In the genomic region with DNA sequence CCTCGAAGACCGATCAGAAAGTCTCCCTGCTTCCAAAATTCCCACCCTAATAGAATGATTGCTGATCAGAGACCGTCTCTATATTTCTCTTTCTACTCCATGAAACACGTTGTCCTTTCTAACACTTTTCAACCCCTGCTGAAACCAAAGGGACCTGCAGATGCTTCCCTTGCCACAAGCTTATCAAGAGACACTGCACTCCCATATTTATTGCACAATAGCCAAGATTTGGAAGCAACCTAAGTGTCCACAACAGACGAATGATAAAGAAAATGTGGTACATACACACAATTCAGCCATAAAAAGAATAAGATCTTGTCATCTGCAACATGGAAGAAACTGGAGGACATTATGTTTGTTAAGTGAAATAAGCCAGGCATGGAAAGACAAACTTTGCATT, we compare ENCODE assay signal across 15 cellular contexts.
DNase-seq lines count a peak whose midpoint lies in the region; ATAC-seq and TF ChIP-seq lines count a peak whose summit lies in the region.
"Had no signal": no experiment of that assay in that cellular context is flagged by ENCODE, and none has a peak within 500 bp of the region (broad histone marks: within the 10 kb centered on the region; RNA-seq: fewer than 3 reads in every experiment).

No MANE protein-coding gene starts in this region.

- WGBS in GM23248 (ENCODE audit: low coverage in 1 of 2, low lambda C conversion rate in 2 of 2, missing lambda C conversion rate in 2 of 2), 2 experiments = 80 to 88% methylated on average over 5 of the region's 5 CpGs
- WGBS in IMR-90 (ENCODE audit: extremely low coverage in 2 of 2, insufficient read length in 1 of 2), 2 experiments = 90% methylated on average over 4 of the region's 5 CpGs; no CpG with 5 or more reads in 1 of the 2 experiments

- H2AK5ac ChIP-seq in IMR-90 (ENCODE audit: low read depth, low read length) = peak overlapping the region; percentile 27; the same call in 1 of the 2 replicates

- no peak overlapping the region for H4K5ac ChIP-seq in IMR-90 (ENCODE audit: low read depth, low read length)

- no peak overlapping the region for H3K18ac ChIP-seq in IMR-90 (ENCODE audit: low read depth, low read length)

- no TSS peak for BruUV-seq in IMR-90 (replicated peaks; lab: Mats Ljungman, UMichigan)

- in situ Hi-C loops in GM23248 (cut with MboI) = loop anchor here (25.0 kb wide), 1 partner anchor 114 kb away; the partner anchor contains the start of gene FOXD1
- in situ Hi-C loops in IMR-90 (cut with MboI; ENCODE audit: low sequenced_read_pairs) = no loop called here

- TF ChIP-seq POLR2A in IMR-90 (IDR thresholded peaks at IDR 0.05; ENCODE audit: low read depth, low read length) = no peak

- no peak overlapping the region for H2AK9ac ChIP-seq in IMR-90 (replicated peaks; ENCODE audit: low read depth, low read length, poor library complexity)

- no peak overlapping the region; a peak in 1 of 4 replicates for H4K8ac ChIP-seq in IMR-90 (ENCODE audit: low read depth in 2 of 2, low read length in 2 of 2)

- CTCF ChIA-PET in IMR-90 (lab: Yijun Ruan, JAX) = no interaction called here

- H3F3A ChIP-seq in GM23248 (ENCODE audit: insufficient read depth) = peaks cover 27% of the 10 kb centered on the region

- intact Hi-C loops in IMR-90 (cut with micrococcal nuclease) (no loop called here), sciatic nerve (cut with DNase I) (no loop called here)

- H2BK5ac ChIP-seq in IMR-90 (ENCODE audit: low read depth, low read length, poor library complexity, severe bottlenecking) = no peak overlapping the region

- H3K4ac ChIP-seq in IMR-90 (ENCODE audit: low read depth, low read length) = peak overlapping the region; percentile 19; the same call in 1 of the 2 replicates

- H4K20me1 ChIP-seq in GM23248 (ENCODE audit: insufficient read depth) (no peaks in the 10 kb centered on the region), IMR-90 (ENCODE audit: insufficient read depth, low read length) (no peaks in the 10 kb centered on the region), osteoblast (ENCODE audit: insufficient read depth, low read length) (no peaks in the 10 kb centered on the region)

- DNase-seq in GM23248 = no peak
- no peak for DNase-seq in IMR-90
- peak; percentile 42 for DNase-seq in amniotic epithelial cell (ENCODE audit: low read depth)
- no peak for DNase-seq in sciatic nerve (ENCODE audit: low spot score)
- no peak for DNase-seq in HT-29 (ENCODE audit: low spot score)
- DNase-seq in NCI-H1436 (lab: John Stamatoyannopoulos, UW) = no peak
- no peak for DNase-seq in osteoblast (ENCODE audit: insufficient read length, low spot score, missing footprints)
- DNase-seq: BE2C; CD4-positive, alpha-beta memory T cell; DMS79 treated with DMSO at 0.1 percent for 48 hours; EL; GOT3 had no signal

- no peak overlapping the region for H3K4me2 ChIP-seq in GM23248 (ENCODE audit: unreplicated experiment)
- no peak overlapping the region for H3K4me2 ChIP-seq in IMR-90 (ENCODE audit: low read depth, low read length)
- H3K4me2 ChIP-seq in osteoblast (ENCODE audit: insufficient read depth, low read length) = no peak overlapping the region

- H3K79me2 ChIP-seq in GM23248 (ENCODE audit: insufficient read depth) = no peaks in the 10 kb centered on the region
- H3K79me2 ChIP-seq in osteoblast (ENCODE audit: insufficient read depth, low read length) = no peaks in the 10 kb centered on the region

- 0 out of 3 replicates have a peak overlapping the region, but pooled peaks have one; percentile 77 for H2BK15ac ChIP-seq in IMR-90 (ENCODE audit: low read depth, low read length)

- H3K56ac ChIP-seq in IMR-90 (ENCODE audit: extremely low read depth, insufficient read depth, low read length) = no peak overlapping the region

- H3K4me1 ChIP-seq in GM23248 (ENCODE audit: insufficient read depth) (peaks cover 41% of the 10 kb centered on the region), IMR-90 (ENCODE audit: control insufficient read depth, insufficient read depth, low read length) (peaks cover 6% of the 10 kb centered on the region), osteoblast (ENCODE audit: insufficient read depth, low read length) (peaks cover 27% of the 10 kb centered on the region)
- H3K4me1 ChIP-seq: BE2C, HAP-1 had no signal

- H3K9me1 ChIP-seq in IMR-90 (ENCODE audit: insufficient read depth, low read length) = peaks cover 4% of the 10 kb centered on the region

- H3K27me3 ChIP-seq in GM23248 (replicated peaks; ENCODE audit: insufficient read depth) = no peaks in the 10 kb centered on the region
- no peaks in the 10 kb centered on the region for H3K27me3 ChIP-seq in IMR-90 (ENCODE audit: control insufficient read depth, insufficient read depth, low read length)
- no peaks in the 10 kb centered on the region for H3K27me3 ChIP-seq in osteoblast (ENCODE audit: insufficient read depth, low read length)

- no peak overlapping the region for H4K91ac ChIP-seq in IMR-90 (ENCODE audit: insufficient read depth, low read depth, low read length)

- no peak for TF ChIP-seq RAD21 in IMR-90 (IDR thresholded peaks at IDR 0.05; ENCODE audit: low read length)

- H3K9ac ChIP-seq in GM23248 = no peak overlapping the region
- H3K9ac ChIP-seq in IMR-90 (ENCODE audit: low read depth, low read length) = no peak overlapping the region

- H3K79me1 ChIP-seq in IMR-90 (ENCODE audit: low read depth in 1 of 2, low read length in 2 of 2) = no peaks in the 10 kb centered on the region

- dilution Hi-C loops in IMR-90 (cut with HindIII; ENCODE audit: low sequenced_read_pairs, unreplicated experiment) = no loop called here

- no peaks in the 10 kb centered on the region for H3K9me2 ChIP-seq in GM23248 (ENCODE audit: insufficient read depth)

- ATAC-seq in IMR-90 (ENCODE audit: low read depth) (no peak), sciatic nerve (peak; percentile 45)

- H2BK20ac ChIP-seq in IMR-90 (ENCODE audit: low read depth, low read length) = peak overlapping the region; percentile 10; the same call in 1 of the 2 replicates

- POLR2A ChIA-PET in IMR-90 (lab: Charles Lee; ENCODE audit: unreplicated experiment) = no interaction called here

- H2BK120ac ChIP-seq in IMR-90 (ENCODE audit: low read depth, low read length) = peak overlapping the region; percentile 30; the same call in 1 of the 2 replicates

- H2AFZ ChIP-seq in GM23248 (0 out of 2 replicates have a peak overlapping the region, but pooled peaks have one; percentile 1), IMR-90 (replicated peaks; ENCODE audit: low read length, poor library complexity) (no peak overlapping the region), osteoblast (ENCODE audit: low read length) (no peak overlapping the region)

- H3K14ac ChIP-seq in IMR-90 (replicated peaks; ENCODE audit: low read depth, low read length) = no peak overlapping the region

- H3K27ac ChIP-seq in GM23248 (no peak overlapping the region), IMR-90 (ENCODE audit: insufficient read depth, low read length) (no peak overlapping the region), osteoblast (ENCODE audit: low read depth, low read length) (no peak overlapping the region)
- H3K27ac ChIP-seq: C4-2B, HL-60 had no signal

- H3K9me3 ChIP-seq in GM23248 (ENCODE audit: low read depth) (no peaks in the 10 kb centered on the region), IMR-90 (ENCODE audit: control insufficient read depth, insufficient read depth, low read length) (no peaks in the 10 kb centered on the region), osteoblast (ENCODE audit: low read depth, low read length) (no peaks in the 10 kb centered on the region)
- H3K9me3 ChIP-seq: BE2C, HAP-1 had no signal

- no peaks in the 10 kb centered on the region for H3K36me3 ChIP-seq in GM23248 (ENCODE audit: low read depth)
- no peaks in the 10 kb centered on the region for H3K36me3 ChIP-seq in IMR-90 (ENCODE audit: control insufficient read depth, insufficient read depth, low read length)
- no peaks in the 10 kb centered on the region for H3K36me3 ChIP-seq in osteoblast (ENCODE audit: insufficient read depth, low read length)
- H3K36me3 ChIP-seq: BE2C, HAP-1 had no signal

- no peak for TF ChIP-seq CTCF in IMR-90 (conservative IDR thresholded peaks at IDR 0.05; ENCODE audit: low read depth, low read length)
- TF ChIP-seq CTCF in osteoblast (IDR thresholded peaks at IDR 0.05; ENCODE audit: extremely low read depth, low read depth, low read length) = no peak

- no peak overlapping the region for H3K4me3 ChIP-seq in GM23248
- no peak overlapping the region for H3K4me3 ChIP-seq in IMR-90 (ENCODE audit: insufficient read depth, low read depth, low read length)
- H3K4me3 ChIP-seq in osteoblast (ENCODE audit: insufficient read depth, low read length) = no peak overlapping the region
- H3K4me3 ChIP-seq: HAP-1 had no signal

- no peak overlapping the region for H3K23ac ChIP-seq in IMR-90 (ENCODE audit: low read depth, low read length)

TF ChIP-seq in IMR-90, 13 proteins besides CTCF, POLR2A, EP300 and RAD21:
- peak; percentile 88 for TF ChIP-seq CEBPB (IDR thresholded peaks at IDR 0.05; ENCODE audit: low read depth, low read length)
- TF ChIP-seq NFE2L2 (IDR thresholded peaks at IDR 0.05; ENCODE audit: low read depth, low read length) = no peak
- no peak for TF ChIP-seq SMC3 (IDR thresholded peaks at IDR 0.05; ENCODE audit: low read depth, low read length)
- TF ChIP-seq MXI1 (IDR thresholded peaks at IDR 0.05; ENCODE audit: borderline replicate concordance, low read depth, low read length) = no peak
